In genomic region chr18:48080546-48080945, GRCh38 we compare ENCODE assay signal across 15 cellular contexts.
DNase-seq lines count a peak whose midpoint lies in the region; ATAC-seq and TF ChIP-seq lines count a peak whose summit lies in the region.
"Had no signal": no experiment of that assay in that cellular context is flagged by ENCODE, and none has a peak within 500 bp of the region (broad histone marks: within the 10 kb centered on the region; RNA-seq: fewer than 3 reads in every experiment).

No MANE protein-coding gene starts in this region.

- no peak overlapping the region for H2BK20ac ChIP-seq in H9 (ENCODE audit: low read depth, low read length, poor library complexity, severe bottlenecking)

- H3K4me1 ChIP-seq in H9 (ENCODE audit: insufficient read depth, low read length) (peaks cover 6% of the 10 kb centered on the region; the same call in 1 of the 2 replicates), OCI-LY3 (ENCODE audit: low read length) (0 out of 2 replicates have a peak, but pooled peaks cover 4% of the 10 kb centered on the region)

- peak; percentile 46 for DNase-seq in H9
- no peak for DNase-seq in glutamatergic neuron
- DNase-seq in retina: peak; percentile 25
- no peak for DNase-seq in dermis blood vessel endothelial cell
- DNase-seq: CD4-positive, alpha-beta memory T cell; DMS79 treated with DMSO at 0.1 percent for 48 hours; GDM1; GM23248; NCI-H1436 treated with DMSO at 0.1 percent for 48 hours; NCI-H446 had no signal

- H2AFZ ChIP-seq in H9 (ENCODE audit: low read length): no peak overlapping the region
- 0 out of 2 replicates have a peak overlapping the region, but pooled peaks have one; percentile 19 for H2AFZ ChIP-seq in OCI-LY3 (ENCODE audit: low read depth, low read length)
- H2AFZ ChIP-seq: GM23248 had no signal

- H2AK5ac ChIP-seq in H9 (ENCODE audit: insufficient read length, low read length): no peak overlapping the region

- H3K27me3 Mint-ChIP-seq in H9 (ENCODE audit: low read depth) (peaks cover 2% of the 10 kb centered on the region), glutamatergic neuron (ENCODE audit: unreplicated experiment) (peaks cover 1% of the 10 kb centered on the region)
- H3K27me3 Mint-ChIP-seq: CD4-positive, alpha-beta memory T cell had no signal

- H2BK5ac ChIP-seq in H9 (ENCODE audit: insufficient read length, low read length): no peak overlapping the region

- H3K4me1 Mint-ChIP-seq in H9 (peaks cover 12 to 20% of the 10 kb centered on the region in 2 experiments), glutamatergic neuron (ENCODE audit: low read depth, unreplicated experiment) (peaks cover 15% of the 10 kb centered on the region)
- H3K4me1 Mint-ChIP-seq: B cell; CD4-positive, alpha-beta memory T cell; IgD-negative memory B cell had no signal

- H2BK15ac ChIP-seq in H9 (ENCODE audit: low read depth, low read length): no peak overlapping the region

- H3K9me3 Mint-ChIP-seq in H9 (no peaks in the 10 kb centered on the region; a peak in 1 of 5 replicates), glutamatergic neuron (ENCODE audit: unreplicated experiment) (peaks cover 2% of the 10 kb centered on the region)
- H3K9me3 Mint-ChIP-seq: IgD-negative memory B cell had no signal

- no peaks in the 10 kb centered on the region for H3K36me3 ChIP-seq in OCI-LY3 (replicated peaks; ENCODE audit: low read depth, low read length)

- H4K20me1 ChIP-seq in H9 (ENCODE audit: control insufficient read depth, insufficient read depth, insufficient read length) (no peaks in the 10 kb centered on the region), OCI-LY3 (ENCODE audit: insufficient read depth, low read length) (no peaks in the 10 kb centered on the region)

- H3K4me2 ChIP-seq in H9 (ENCODE audit: insufficient read depth, insufficient read length, low read length) (no peak overlapping the region), OCI-LY3 (ENCODE audit: low read length) (no peak overlapping the region)

- H3K27ac ChIP-seq in H9 (ENCODE audit: insufficient read length, low read depth, low read length) (no peak overlapping the region), OCI-LY3 (ENCODE audit: low read length) (no peak overlapping the region)
- H3K27ac ChIP-seq: GM23248 had no signal

- H3K4ac ChIP-seq in H9 (ENCODE audit: low read depth, low read length): no peak overlapping the region

- TF ChIP-seq CTCF in H9 (conservative IDR thresholded peaks at IDR 0.05): no peak
- TF ChIP-seq CTCF in OCI-LY3 (IDR thresholded peaks at IDR 0.05; ENCODE audit: low read depth, low read length): no peak
- TF ChIP-seq CTCF in glutamatergic neuron (IDR thresholded peaks at IDR 0.05; ENCODE audit: partially characterized antibody, unreplicated experiment): no peak

- no peak overlapping the region for H3K9ac ChIP-seq in H9 (ENCODE audit: extremely low read depth, insufficient read length, low read length)
- no peak overlapping the region for H3K9ac ChIP-seq in OCI-LY3 (ENCODE audit: low read length)
- H3K9ac ChIP-seq: GM23248 had no signal

- no peak overlapping the region for H3K23ac ChIP-seq in H9 (ENCODE audit: insufficient read length, low read depth, low read length)

- H3K23me2 ChIP-seq in H9 (ENCODE audit: insufficient read length, low read depth, low read length, poor library complexity, severe bottlenecking): no peaks in the 10 kb centered on the region

- H3K79me1 ChIP-seq in H9 (ENCODE audit: insufficient read depth, low read depth, low read length, poor library complexity, severe bottlenecking): no peaks in the 10 kb centered on the region

- H3K56ac ChIP-seq in H9 (ENCODE audit: insufficient read length, low read depth, low read length): no peak overlapping the region

- ATAC-seq in GM19463 (IDR thresholded peaks at IDR 0.05; ENCODE audit: unreplicated experiment) (no peak), GM21737 (IDR thresholded peaks at IDR 0.05; ENCODE audit: unreplicated experiment) (no peak)

- H3T11ph ChIP-seq in H9 (ENCODE audit: low read length): no peak overlapping the region

- H3K9me3 ChIP-seq in H9 (ENCODE audit: control insufficient read depth, low read depth, low read length) (no peaks in the 10 kb centered on the region), OCI-LY3 (ENCODE audit: insufficient read depth, low read length) (no peaks in the 10 kb centered on the region)

- no peak overlapping the region for H3K4me3 ChIP-seq in OCI-LY3 (ENCODE audit: low read length)
- H3K4me3 ChIP-seq: GM23248 had no signal

- H4K91ac ChIP-seq in H9 (ENCODE audit: insufficient read length, low read depth, low read length): no peak overlapping the region

- peak overlapping the region in 2 of 3 experiments; percentile 53 to 73; a peak in 4 of 7 replicates for H3K27ac Mint-ChIP-seq in H9
- H3K27ac Mint-ChIP-seq in glutamatergic neuron (ENCODE audit: unreplicated experiment): peak overlapping the region; percentile 21
- H3K27ac Mint-ChIP-seq: B cell; CD4-positive, alpha-beta memory T cell; IgD-negative memory B cell had no signal

- no peak overlapping the region for H4K5ac ChIP-seq in H9 (ENCODE audit: insufficient read length, low read depth, low read length)

- no peak overlapping the region for H2BK12ac ChIP-seq in H9 (ENCODE audit: insufficient read length, low read depth, low read length)

- no peak overlapping the region for H3K18ac ChIP-seq in H9 (ENCODE audit: insufficient read length, low read depth, low read length)

- H3K27me3 ChIP-seq in H9 (ENCODE audit: insufficient read depth, low read length) (no peaks in the 10 kb centered on the region), OCI-LY3 (ENCODE audit: low read depth, low read length) (peaks cover 19% of the 10 kb centered on the region)

- H3K4me3 Mint-ChIP-seq in H9 (no peak overlapping the region), glutamatergic neuron (ENCODE audit: unreplicated experiment) (peak overlapping the region; percentile 36)
- H3K4me3 Mint-ChIP-seq: B cell; CD4-positive, alpha-beta memory T cell had no signal

- H4K8ac ChIP-seq in H9 (replicated peaks; ENCODE audit: insufficient read length, low read depth, low read length): no peak overlapping the region

- H3K14ac ChIP-seq in H9 (ENCODE audit: insufficient read depth, low read length): no peak overlapping the region

- no peak overlapping the region for H2BK120ac ChIP-seq in H9 (ENCODE audit: low read depth, low read length, poor library complexity, severe bottlenecking)

- H3K36me3 Mint-ChIP-seq in H9 (ENCODE audit: insufficient read depth in 1 of 3, low read depth in 3 of 3) (no peaks in the 10 kb centered on the region; a peak in 1 of 7 replicates), glutamatergic neuron (ENCODE audit: unreplicated experiment) (no peaks in the 10 kb centered on the region)
- H3K36me3 Mint-ChIP-seq: CD4-positive, alpha-beta memory T cell had no signal

- WGBS in H9 (ENCODE audit: extremely low coverage, insufficient read length, low lambda C conversion rate): no CpG with 5 or more reads among the region's 4 CpGs

- no peaks in the 10 kb centered on the region for H3K79me2 ChIP-seq in H9 (ENCODE audit: insufficient read depth, low read length)
- no peaks in the 10 kb centered on the region for H3K79me2 ChIP-seq in OCI-LY3 (ENCODE audit: low read length)

Comparison
In these comparisons a context has a peak if more than half of its experiments do, and no peak if none do; other contexts are left out.
1. DNase-seq: peak in H9 (single experiment) and retina (single experiment); none in glutamatergic neuron (single experiment) and dermis blood vessel endothelial cell (single experiment).